In the genomic region with DNA sequence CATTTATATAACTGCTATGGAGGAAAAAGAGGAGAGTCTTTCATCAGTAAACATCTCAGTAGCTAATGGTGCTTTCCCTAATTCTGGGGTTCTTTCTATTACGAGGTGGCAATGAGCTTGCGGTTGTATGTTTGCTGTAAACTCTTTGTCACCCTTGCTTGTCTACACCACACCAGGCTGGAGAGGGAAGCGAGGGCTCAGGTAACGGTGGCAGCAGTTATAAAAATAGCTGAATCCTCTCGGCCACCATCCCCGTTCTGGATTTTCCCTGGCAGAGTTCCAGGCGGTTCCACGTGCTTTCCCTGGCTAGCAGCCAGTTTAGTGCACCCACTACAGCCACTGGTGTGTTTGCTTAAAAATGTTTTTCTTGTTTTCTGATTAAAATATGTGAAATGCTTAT, we compare ENCODE assay signal across 1 cellular context.
TF ChIP-seq lines count a peak whose summit lies in the region.

No MANE protein-coding gene starts in this region.

TF ChIP-seq in K562, 482 proteins besides CTCF, POLR2A, EP300 and RAD21 (continued from another document):
- TF ChIP-seq, protein P1, sequence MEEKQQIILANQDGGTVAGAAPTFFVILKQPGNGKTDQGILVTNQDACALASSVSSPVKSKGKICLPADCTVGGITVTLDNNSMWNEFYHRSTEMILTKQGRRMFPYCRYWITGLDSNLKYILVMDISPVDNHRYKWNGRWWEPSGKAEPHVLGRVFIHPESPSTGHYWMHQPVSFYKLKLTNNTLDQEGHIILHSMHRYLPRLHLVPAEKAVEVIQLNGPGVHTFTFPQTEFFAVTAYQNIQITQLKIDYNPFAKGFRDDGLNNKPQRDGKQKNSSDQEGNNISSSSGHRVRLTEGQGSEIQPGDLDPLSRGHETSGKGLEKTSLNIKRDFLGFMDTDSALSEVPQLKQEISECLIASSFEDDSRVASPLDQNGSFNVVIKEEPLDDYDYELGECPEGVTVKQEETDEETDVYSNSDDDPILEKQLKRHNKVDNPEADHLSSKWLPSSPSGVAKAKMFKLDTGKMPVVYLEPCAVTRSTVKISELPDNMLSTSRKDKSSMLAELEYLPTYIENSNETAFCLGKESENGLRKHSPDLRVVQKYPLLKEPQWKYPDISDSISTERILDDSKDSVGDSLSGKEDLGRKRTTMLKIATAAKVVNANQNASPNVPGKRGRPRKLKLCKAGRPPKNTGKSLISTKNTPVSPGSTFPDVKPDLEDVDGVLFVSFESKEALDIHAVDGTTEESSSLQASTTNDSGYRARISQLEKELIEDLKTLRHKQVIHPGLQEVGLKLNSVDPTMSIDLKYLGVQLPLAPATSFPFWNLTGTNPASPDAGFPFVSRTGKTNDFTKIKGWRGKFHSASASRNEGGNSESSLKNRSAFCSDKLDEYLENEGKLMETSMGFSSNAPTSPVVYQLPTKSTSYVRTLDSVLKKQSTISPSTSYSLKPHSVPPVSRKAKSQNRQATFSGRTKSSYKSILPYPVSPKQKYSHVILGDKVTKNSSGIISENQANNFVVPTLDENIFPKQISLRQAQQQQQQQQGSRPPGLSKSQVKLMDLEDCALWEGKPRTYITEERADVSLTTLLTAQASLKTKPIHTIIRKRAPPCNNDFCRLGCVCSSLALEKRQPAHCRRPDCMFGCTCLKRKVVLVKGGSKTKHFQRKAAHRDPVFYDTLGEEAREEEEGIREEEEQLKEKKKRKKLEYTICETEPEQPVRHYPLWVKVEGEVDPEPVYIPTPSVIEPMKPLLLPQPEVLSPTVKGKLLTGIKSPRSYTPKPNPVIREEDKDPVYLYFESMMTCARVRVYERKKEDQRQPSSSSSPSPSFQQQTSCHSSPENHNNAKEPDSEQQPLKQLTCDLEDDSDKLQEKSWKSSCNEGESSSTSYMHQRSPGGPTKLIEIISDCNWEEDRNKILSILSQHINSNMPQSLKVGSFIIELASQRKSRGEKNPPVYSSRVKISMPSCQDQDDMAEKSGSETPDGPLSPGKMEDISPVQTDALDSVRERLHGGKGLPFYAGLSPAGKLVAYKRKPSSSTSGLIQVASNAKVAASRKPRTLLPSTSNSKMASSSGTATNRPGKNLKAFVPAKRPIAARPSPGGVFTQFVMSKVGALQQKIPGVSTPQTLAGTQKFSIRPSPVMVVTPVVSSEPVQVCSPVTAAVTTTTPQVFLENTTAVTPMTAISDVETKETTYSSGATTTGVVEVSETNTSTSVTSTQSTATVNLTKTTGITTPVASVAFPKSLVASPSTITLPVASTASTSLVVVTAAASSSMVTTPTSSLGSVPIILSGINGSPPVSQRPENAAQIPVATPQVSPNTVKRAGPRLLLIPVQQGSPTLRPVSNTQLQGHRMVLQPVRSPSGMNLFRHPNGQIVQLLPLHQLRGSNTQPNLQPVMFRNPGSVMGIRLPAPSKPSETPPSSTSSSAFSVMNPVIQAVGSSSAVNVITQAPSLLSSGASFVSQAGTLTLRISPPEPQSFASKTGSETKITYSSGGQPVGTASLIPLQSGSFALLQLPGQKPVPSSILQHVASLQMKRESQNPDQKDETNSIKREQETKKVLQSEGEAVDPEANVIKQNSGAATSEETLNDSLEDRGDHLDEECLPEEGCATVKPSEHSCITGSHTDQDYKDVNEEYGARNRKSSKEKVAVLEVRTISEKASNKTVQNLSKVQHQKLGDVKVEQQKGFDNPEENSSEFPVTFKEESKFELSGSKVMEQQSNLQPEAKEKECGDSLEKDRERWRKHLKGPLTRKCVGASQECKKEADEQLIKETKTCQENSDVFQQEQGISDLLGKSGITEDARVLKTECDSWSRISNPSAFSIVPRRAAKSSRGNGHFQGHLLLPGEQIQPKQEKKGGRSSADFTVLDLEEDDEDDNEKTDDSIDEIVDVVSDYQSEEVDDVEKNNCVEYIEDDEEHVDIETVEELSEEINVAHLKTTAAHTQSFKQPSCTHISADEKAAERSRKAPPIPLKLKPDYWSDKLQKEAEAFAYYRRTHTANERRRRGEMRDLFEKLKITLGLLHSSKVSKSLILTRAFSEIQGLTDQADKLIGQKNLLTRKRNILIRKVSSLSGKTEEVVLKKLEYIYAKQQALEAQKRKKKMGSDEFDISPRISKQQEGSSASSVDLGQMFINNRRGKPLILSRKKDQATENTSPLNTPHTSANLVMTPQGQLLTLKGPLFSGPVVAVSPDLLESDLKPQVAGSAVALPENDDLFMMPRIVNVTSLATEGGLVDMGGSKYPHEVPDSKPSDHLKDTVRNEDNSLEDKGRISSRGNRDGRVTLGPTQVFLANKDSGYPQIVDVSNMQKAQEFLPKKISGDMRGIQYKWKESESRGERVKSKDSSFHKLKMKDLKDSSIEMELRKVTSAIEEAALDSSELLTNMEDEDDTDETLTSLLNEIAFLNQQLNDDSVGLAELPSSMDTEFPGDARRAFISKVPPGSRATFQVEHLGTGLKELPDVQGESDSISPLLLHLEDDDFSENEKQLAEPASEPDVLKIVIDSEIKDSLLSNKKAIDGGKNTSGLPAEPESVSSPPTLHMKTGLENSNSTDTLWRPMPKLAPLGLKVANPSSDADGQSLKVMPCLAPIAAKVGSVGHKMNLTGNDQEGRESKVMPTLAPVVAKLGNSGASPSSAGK (IDR thresholded peaks at IDR 0.05), result peak; percentile 43
- TF ChIP-seq L3MBTL2 (IDR thresholded peaks at IDR 0.05) (peak; percentile 83), FOXJ2 (tag; IDR thresholded peaks at IDR 0.05) (0 out of 2 replicates have a peak, but pooled peaks have one; percentile 21), MEIS2 (IDR thresholded peaks at IDR 0.05; ENCODE audit: partially characterized antibody) (no peak), SMAD1 (IDR thresholded peaks at IDR 0.05; ENCODE audit: low read depth, low read length, partially characterized antibody) (peak; percentile 55), KAT8 (IDR thresholded peaks at IDR 0.05; ENCODE audit: low read depth) (no peak), NFIX (CRISPR knock-in tag; IDR thresholded peaks at IDR 0.05; ENCODE audit: low read depth) (0 out of 2 replicates have a peak, but pooled peaks have one; percentile 45), NFIC (IDR thresholded peaks at IDR 0.05) (peak; percentile 98), MYBL2 (IDR thresholded peaks at IDR 0.05; ENCODE audit: low read depth) (0 out of 2 replicates have a peak, but pooled peaks have one; percentile 35), MYBL2 (CRISPR knock-in tag; IDR thresholded peaks at IDR 0.05; ENCODE audit: borderline replicate concordance) (no peak), MTA3 (IDR thresholded peaks at IDR 0.05; ENCODE audit: borderline replicate concordance) (peak; percentile 49; the same call in 1 of the 2 replicates)
- TF ChIP-seq, protein P2, sequence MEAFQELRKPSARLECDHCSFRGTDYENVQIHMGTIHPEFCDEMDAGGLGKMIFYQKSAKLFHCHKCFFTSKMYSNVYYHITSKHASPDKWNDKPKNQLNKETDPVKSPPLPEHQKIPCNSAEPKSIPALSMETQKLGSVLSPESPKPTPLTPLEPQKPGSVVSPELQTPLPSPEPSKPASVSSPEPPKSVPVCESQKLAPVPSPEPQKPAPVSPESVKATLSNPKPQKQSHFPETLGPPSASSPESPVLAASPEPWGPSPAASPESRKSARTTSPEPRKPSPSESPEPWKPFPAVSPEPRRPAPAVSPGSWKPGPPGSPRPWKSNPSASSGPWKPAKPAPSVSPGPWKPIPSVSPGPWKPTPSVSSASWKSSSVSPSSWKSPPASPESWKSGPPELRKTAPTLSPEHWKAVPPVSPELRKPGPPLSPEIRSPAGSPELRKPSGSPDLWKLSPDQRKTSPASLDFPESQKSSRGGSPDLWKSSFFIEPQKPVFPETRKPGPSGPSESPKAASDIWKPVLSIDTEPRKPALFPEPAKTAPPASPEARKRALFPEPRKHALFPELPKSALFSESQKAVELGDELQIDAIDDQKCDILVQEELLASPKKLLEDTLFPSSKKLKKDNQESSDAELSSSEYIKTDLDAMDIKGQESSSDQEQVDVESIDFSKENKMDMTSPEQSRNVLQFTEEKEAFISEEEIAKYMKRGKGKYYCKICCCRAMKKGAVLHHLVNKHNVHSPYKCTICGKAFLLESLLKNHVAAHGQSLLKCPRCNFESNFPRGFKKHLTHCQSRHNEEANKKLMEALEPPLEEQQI (IDR thresholded peaks at IDR 0.05), result 0 out of 2 replicates have a peak, but pooled peaks have one; percentile 38
- TF ChIP-seq, protein P3, sequence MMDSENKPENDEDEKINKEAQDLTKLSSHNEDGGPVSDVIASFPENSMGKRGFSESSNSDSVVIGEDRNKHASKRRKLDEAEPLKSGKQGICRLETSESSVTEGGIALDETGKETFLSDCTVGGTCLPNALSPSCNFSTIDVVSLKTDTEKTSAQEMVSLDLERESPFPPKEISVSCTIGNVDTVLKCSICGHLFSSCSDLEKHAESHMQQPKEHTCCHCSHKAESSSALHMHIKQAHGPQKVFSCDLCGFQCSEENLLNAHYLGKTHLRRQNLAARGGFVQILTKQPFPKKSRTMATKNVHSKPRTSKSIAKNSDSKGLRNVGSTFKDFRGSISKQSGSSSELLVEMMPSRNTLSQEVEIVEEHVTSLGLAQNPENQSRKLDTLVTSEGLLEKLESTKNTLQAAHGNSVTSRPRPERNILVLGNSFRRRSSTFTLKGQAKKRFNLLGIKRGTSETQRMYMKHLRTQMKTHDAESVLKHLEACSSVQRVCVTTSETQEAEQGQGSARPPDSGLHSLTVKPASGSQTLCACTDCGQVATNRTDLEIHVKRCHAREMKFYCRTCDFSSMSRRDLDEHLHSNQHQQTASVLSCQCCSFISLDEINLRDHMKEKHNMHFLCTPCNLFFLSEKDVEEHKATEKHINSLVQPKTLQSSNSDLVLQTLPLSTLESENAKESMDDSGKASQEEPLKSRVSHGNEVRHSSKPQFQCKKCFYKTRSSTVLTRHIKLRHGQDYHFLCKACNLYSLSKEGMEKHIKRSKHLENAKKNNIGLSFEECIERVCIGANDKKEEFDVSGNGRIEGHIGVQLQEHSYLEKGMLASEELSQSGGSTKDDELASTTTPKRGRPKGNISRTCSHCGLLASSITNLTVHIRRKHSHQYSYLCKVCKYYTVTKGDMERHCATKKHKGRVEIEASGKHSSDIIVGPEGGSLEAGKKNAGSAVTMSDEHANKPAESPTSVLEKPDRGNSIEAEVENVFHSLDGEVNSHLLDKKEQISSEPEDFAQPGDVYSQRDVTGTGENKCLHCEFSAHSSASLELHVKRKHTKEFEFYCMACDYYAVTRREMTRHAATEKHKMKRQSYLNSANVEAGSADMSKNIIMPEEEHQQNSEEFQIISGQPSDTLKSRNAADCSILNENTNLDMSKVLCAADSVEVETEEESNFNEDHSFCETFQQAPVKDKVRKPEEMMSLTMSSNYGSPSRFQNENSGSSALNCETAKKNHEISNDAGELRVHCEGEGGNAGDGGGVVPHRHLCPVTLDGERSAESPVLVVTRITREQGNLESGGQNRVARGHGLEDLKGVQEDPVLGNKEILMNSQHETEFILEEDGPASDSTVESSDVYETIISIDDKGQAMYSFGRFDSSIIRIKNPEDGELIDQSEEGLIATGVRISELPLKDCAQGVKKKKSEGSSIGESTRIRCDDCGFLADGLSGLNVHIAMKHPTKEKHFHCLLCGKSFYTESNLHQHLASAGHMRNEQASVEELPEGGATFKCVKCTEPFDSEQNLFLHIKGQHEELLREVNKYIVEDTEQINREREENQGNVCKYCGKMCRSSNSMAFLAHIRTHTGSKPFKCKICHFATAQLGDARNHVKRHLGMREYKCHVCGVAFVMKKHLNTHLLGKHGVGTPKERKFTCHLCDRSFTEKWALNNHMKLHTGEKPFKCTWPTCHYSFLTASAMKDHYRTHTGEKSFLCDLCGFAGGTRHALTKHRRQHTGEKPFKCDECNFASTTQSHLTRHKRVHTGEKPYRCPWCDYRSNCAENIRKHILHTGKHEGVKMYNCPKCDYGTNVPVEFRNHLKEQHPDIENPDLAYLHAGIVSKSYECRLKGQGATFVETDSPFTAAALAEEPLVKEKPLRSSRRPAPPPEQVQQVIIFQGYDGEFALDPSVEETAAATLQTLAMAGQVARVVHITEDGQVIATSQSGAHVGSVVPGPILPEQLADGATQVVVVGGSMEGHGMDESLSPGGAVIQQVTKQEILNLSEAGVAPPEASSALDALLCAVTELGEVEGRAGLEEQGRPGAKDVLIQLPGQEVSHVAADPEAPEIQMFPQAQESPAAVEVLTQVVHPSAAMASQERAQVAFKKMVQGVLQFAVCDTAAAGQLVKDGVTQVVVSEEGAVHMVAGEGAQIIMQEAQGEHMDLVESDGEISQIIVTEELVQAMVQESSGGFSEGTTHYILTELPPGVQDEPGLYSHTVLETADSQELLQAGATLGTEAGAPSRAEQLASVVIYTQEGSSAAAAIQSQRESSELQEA (IDR thresholded peaks at IDR 0.05; ENCODE audit: low read depth), result peak; percentile 89
TF ChIP-seq in K562: peak in this region for 16.
